8 cellular contexts compared by ENCODE assay signal in the genomic region with DNA sequence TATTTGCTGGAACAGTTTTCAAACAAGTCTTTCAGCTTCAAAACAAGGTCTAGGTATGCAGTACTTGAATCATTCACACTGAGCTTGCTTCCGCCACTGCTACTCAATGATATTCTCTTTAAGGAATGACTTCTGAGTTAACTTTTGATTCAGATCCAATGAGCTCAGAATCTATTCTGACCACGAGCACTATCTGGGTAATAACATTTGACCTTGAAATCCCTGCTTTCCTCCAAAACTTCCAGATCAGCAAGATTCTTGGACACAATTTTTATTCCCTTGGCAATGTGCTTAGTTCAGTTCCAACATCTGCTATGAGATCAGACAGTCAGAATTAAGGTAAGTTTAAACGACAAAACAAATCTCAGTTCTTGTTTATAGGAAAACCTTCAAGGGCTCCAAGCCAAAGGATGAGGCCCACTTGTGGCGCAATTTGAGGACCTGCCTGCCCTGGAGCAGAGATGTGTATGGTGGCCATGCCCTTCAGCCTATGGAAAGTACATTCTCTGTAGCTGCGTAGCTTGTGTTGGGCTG.
A peak's percentile ranks its signal among the peaks of the same experiment; 100 is the strongest.
DNase-seq lines count a peak whose midpoint lies in the region; ATAC-seq, FAIRE-seq and TF ChIP-seq lines count a peak whose summit lies in the region.

No MANE protein-coding gene starts in this region.

- H3K27ac Mint-ChIP-seq in activated T-cell treated with anti-CD3 and anti-CD28 coated beads, Interleukin-2, amount 50 U/mL, for 72 hours: peak overlapping the region; percentile 30

- 36% methylated on average over 5 of the region's 5 CpGs for WGBS in smooth muscle cell (ENCODE audit: low lambda C conversion rate)

- peak overlapping the region; percentile 89 for H3K4me3 Mint-ChIP-seq in activated T-cell treated with anti-CD3 and anti-CD28 coated beads, Interleukin-2, amount 50 U/mL, for 72 hours

- ATAC-seq in activated T-cell treated with anti-CD3 and anti-CD28 coated beads, Interleukin-2, amount 50 U/mL, for 72 hours (replicated peaks in 1 of 2): no peak
- peak; percentile 14 for ATAC-seq in Right ventricle myocardium superior (ENCODE audit: poor library complexity)
- no peak for ATAC-seq in GM18858 (IDR thresholded peaks at IDR 0.05; ENCODE audit: unreplicated experiment)
- ATAC-seq in HG03378 (IDR thresholded peaks at IDR 0.05; ENCODE audit: unreplicated experiment): no peak
- no peak for ATAC-seq in GM21447 (IDR thresholded peaks at IDR 0.05; ENCODE audit: unreplicated experiment)

- H3K4me2 ChIP-seq in smooth muscle cell: peak overlapping the region; percentile 82

- no peaks in the 10 kb centered on the region for H3K27me3 ChIP-seq in smooth muscle cell (ENCODE audit: low read depth)

- H3K27me3 Mint-ChIP-seq in activated T-cell treated with anti-CD3 and anti-CD28 coated beads, Interleukin-2, amount 50 U/mL, for 72 hours (ENCODE audit: low read depth): no peaks in the 10 kb centered on the region

- peak; percentile 39 for TF ChIP-seq POLR2A in GM12892 (IDR thresholded peaks at IDR 0.05; ENCODE audit: low read depth, low read length)

- H3K79me2 ChIP-seq in smooth muscle cell (ENCODE audit: low read depth): no peaks in the 10 kb centered on the region

- peaks cover 67% of the 10 kb centered on the region for H3F3A ChIP-seq in smooth muscle cell (ENCODE audit: low read depth)

- no peaks in the 10 kb centered on the region for H3K36me3 ChIP-seq in smooth muscle cell (ENCODE audit: low read depth)

- H3K4me1 Mint-ChIP-seq in activated T-cell treated with anti-CD3 and anti-CD28 coated beads, Interleukin-2, amount 50 U/mL, for 72 hours (ENCODE audit: low read depth): peaks cover 100% of the 10 kb centered on the region

- intact Hi-C loops in Right ventricle myocardium superior (cut with DNase I): loop anchor here (10.0 kb wide), 1 partner anchor 339 kb away; no protein-coding TSS in a partner anchor

- no peak for TF ChIP-seq CTCF in smooth muscle cell (IDR thresholded peaks at IDR 0.05; ENCODE audit: borderline replicate concordance, insufficient read depth, poor library complexity, severe bottlenecking)

- H4K20me1 ChIP-seq in smooth muscle cell (ENCODE audit: low read depth): no peaks in the 10 kb centered on the region

- peak; percentile 87 for FAIRE-seq in GM12892 (lab: Jason Lieb, UNC)

- no peaks in the 10 kb centered on the region for H3K9me3 ChIP-seq in smooth muscle cell (replicated peaks; ENCODE audit: low read depth)

- H3K9ac ChIP-seq in smooth muscle cell (ENCODE audit: low read depth): peak overlapping the region; percentile 96

- no peaks in the 10 kb centered on the region for H3K9me3 Mint-ChIP-seq in activated T-cell treated with anti-CD3 and anti-CD28 coated beads, Interleukin-2, amount 50 U/mL, for 72 hours

- peaks cover 5 to 13% of the 10 kb centered on the region in 2 donors for H3K36me3 Mint-ChIP-seq in activated T-cell treated with anti-CD3 and anti-CD28 coated beads, Interleukin-2, amount 50 U/mL, for 72 hours (ENCODE audit: insufficient read depth in 2 of 2)

- no peak overlapping the region for H3K4me3 ChIP-seq in smooth muscle cell

- no peak for DNase-seq in GM12892 (ENCODE audit: insufficient read length)
- no peak for DNase-seq in activated T-cell treated with anti-CD3 and anti-CD28 coated beads, Interleukin-2, amount 50 U/mL, for 72 hours
- no peak for DNase-seq in Right ventricle myocardium superior
- no peak for DNase-seq in smooth muscle cell (lab: John Stamatoyannopoulos, UW; ENCODE audit: unreplicated experiment)
- DNase-seq in NCI-H345 (lab: John Stamatoyannopoulos, UW): no peak

- peaks cover 39% of the 10 kb centered on the region for H3K4me1 ChIP-seq in smooth muscle cell (ENCODE audit: low read depth)

- H3K27ac ChIP-seq in smooth muscle cell (ENCODE audit: low read depth): peak overlapping the region; percentile 100

- H2AFZ ChIP-seq in smooth muscle cell (ENCODE audit: low read depth): no peak overlapping the region
